8 cellular contexts compared by ENCODE assay signal in the genomic region with DNA sequence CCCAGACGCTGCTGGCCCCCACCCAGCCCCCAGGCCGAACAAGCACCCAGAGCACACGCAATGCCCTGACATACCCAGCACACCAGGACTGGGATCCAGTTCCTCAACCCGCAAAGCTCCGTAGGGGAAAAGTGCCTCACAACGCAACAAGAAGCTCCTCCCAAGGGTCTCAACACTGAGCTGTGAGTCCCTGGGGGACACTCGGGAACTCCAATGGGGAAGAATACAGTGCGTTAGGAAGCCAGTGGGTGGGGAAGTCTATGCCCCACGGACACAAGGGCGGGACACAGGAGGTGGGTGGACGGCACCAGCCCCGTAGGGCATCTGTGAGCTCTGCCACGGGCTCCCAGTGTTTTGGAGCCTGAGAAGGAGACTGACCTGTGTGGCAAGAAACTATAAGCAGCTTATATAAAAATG. TPM values are rescaled to one million over a fixed set of nuclear protein-coding genes. Genes with fewer than 3 reads are reported as not detected.
A peak's percentile ranks its signal among the peaks of the same experiment; 100 is the strongest.
DNase-seq lines count a peak whose midpoint lies in the region; ATAC-seq, FAIRE-seq and TF ChIP-seq lines count a peak whose summit lies in the region.

No MANE protein-coding gene starts in this region.

- H3K4me1 Mint-ChIP-seq in activated T-helper 2 cell treated with anti-CD3 and anti-CD28 coated beads, Interferon-gamma antibody, Interleukin-2, Interleukin-4, amounts not matched to agents 10 μg/mL and 5 μg/mL and 100 μg/mL, durations not matched to agents 14 hours and 24 hours and 36 hours (ENCODE audit: low read depth), result peaks cover 49% of the 10 kb centered on the region

- peaks cover 30% of the 10 kb centered on the region for H3K36me3 Mint-ChIP-seq in activated T-helper 2 cell treated with anti-CD3 and anti-CD28 coated beads, Interferon-gamma antibody, Interleukin-2, Interleukin-4, amounts not matched to agents 10 μg/mL and 5 μg/mL and 100 μg/mL, durations not matched to agents 14 hours and 24 hours and 36 hours (ENCODE audit: low read depth)

- peak overlapping the region; percentile 86 for H3K4me3 Mint-ChIP-seq in activated T-helper 2 cell treated with anti-CD3 and anti-CD28 coated beads, Interferon-gamma antibody, Interleukin-2, Interleukin-4, amounts not matched to agents 10 μg/mL and 5 μg/mL and 100 μg/mL, durations not matched to agents 14 hours and 24 hours and 36 hours (ENCODE audit: low read depth)

- peaks cover 35% of the 10 kb centered on the region for H3K4me1 ChIP-seq in lower lobe of right lung

- peak overlapping the region; percentile 86 for H3K27ac Mint-ChIP-seq in activated T-helper 2 cell treated with anti-CD3 and anti-CD28 coated beads, Interferon-gamma antibody, Interleukin-2, Interleukin-4, amounts not matched to agents 10 μg/mL and 5 μg/mL and 100 μg/mL, durations not matched to agents 14 hours and 24 hours and 36 hours

- H3K27me3 Mint-ChIP-seq in activated T-helper 2 cell treated with anti-CD3 and anti-CD28 coated beads, Interferon-gamma antibody, Interleukin-2, Interleukin-4, amounts not matched to agents 10 μg/mL and 5 μg/mL and 100 μg/mL, durations not matched to agents 14 hours and 24 hours and 36 hours (ENCODE audit: low read depth), result no peaks in the 10 kb centered on the region

- TF ChIP-seq POLR2A in GM12892 (IDR thresholded peaks at IDR 0.05; ENCODE audit: low read depth, low read length), result no peak

- intact Hi-C loops in activated T-helper 2 cell treated with anti-CD3 and anti-CD28 coated beads, Interferon-gamma antibody, Interleukin-2, Interleukin-4, amounts not matched to agents 10 μg/mL and 5 μg/mL and 100 μg/mL, durations not matched to agents 14 hours and 24 hours and 36 hours (cut with micrococcal nuclease), result no loop called here
- intact Hi-C loops in lower lobe of right lung (cut with DNase I), result no loop called here

- CTCF ChIA-PET in AG04450 (lab: Charles Lee), result no interaction called here

- POLR2A ChIA-PET in AG04450 (lab: Yijun Ruan, JAX), result interaction anchor here (0.9 kb wide), 1 partner anchor 78 kb away, joined by 3 read pairs; a partner anchor contains a TSS

- no peaks in the 10 kb centered on the region; the same call in 1 of the 2 replicates for H3K9me3 ChIP-seq in AG04450 (ENCODE audit: control insufficient read depth, insufficient read depth, low read length)
- no peaks in the 10 kb centered on the region for H3K9me3 ChIP-seq in lower lobe of right lung

- peak overlapping the region; percentile 79 for H3K4me3 ChIP-seq in AG04450 (ENCODE audit: low read depth, low read length)
- H3K4me3 ChIP-seq in lower lobe of right lung, result peak overlapping the region; percentile 33

- FAIRE-seq in GM12892 (lab: Jason Lieb, UNC), result peak; percentile 14

- H3K27ac ChIP-seq in AG04450 (ENCODE audit: low read depth, low read length) (no peak overlapping the region), lower lobe of right lung (no peak overlapping the region)

- no peak for TF ChIP-seq CTCF in AG04450 (IDR thresholded peaks at IDR 0.05; ENCODE audit: low read depth, low read length)
- no peak for TF ChIP-seq CTCF in lower lobe of right lung (IDR thresholded peaks at IDR 0.05)
- TF ChIP-seq CTCF in GM10266 (IDR thresholded peaks at IDR 0.05; ENCODE audit: control insufficient read depth, insufficient read depth, low read depth, missing control alignments), result no peak

- H3K36me3 ChIP-seq in lower lobe of right lung, result peaks cover 22% of the 10 kb centered on the region

- H3K27me3 ChIP-seq in AG04450 (ENCODE audit: control insufficient read depth, insufficient read depth, low read length) (no peaks in the 10 kb centered on the region), lower lobe of right lung (ENCODE audit: low read depth) (no peaks in the 10 kb centered on the region)

- ATAC-seq in lower lobe of right lung (no peak), HG03039 (IDR thresholded peaks at IDR 0.05; ENCODE audit: unreplicated experiment) (no peak), GM18870 (IDR thresholded peaks at IDR 0.05; ENCODE audit: unreplicated experiment) (no peak)

- DNase-seq in AG04450 (ENCODE audit: low read depth, low spot score), result no peak
- no peak for DNase-seq in GM12892 (ENCODE audit: insufficient read length)
- no peak for DNase-seq in activated T-helper 2 cell treated with anti-CD3 and anti-CD28 coated beads, Interferon-gamma antibody, Interleukin-2, Interleukin-4, amounts not matched to agents 10 μg/mL and 5 μg/mL and 100 μg/mL, durations not matched to agents 14 hours and 24 hours and 36 hours (ENCODE audit: low spot score)
- DNase-seq in lower lobe of right lung, result no peak
- no peak for DNase-seq in stimulated activated CD4-positive, alpha-beta T cell treated with anti-CD3 and anti-CD28 coated beads, Interleukin-4, amount 100 ng/mL, for 1 hour
- no peak for DNase-seq in GM10266 (ENCODE audit: extremely low spot score)

- H3K9me3 Mint-ChIP-seq in activated T-helper 2 cell treated with anti-CD3 and anti-CD28 coated beads, Interferon-gamma antibody, Interleukin-2, Interleukin-4, amounts not matched to agents 10 μg/mL and 5 μg/mL and 100 μg/mL, durations not matched to agents 14 hours and 24 hours and 36 hours, result no peaks in the 10 kb centered on the region

RNA-seq across cellular contexts. Expression of a gene that starts 1.6 kb away (rescaled TPM):
- polyA plus RNA-seq in AG04450 (2011; rRNA removed), result 13.0 and 19.6 TPM in 2 replicates
- polyA minus RNA-seq in AG04450 (2011; rRNA and poly(A)+ RNA removed), result 12.9 and 19.7 TPM in 2 replicates
- polyA plus RNA-seq in GM12892 (2012; ENCODE audit: missing spikeins), result 23.2 TPM
- 61.2 and 72.0 TPM in 2 replicates for total RNA-seq in activated T-helper 2 cell treated with anti-CD3 and anti-CD28 coated beads, Interferon-gamma antibody, Interleukin-2, Interleukin-4, amounts not matched to agents 10 μg/mL and 5 μg/mL and 100 μg/mL, durations not matched to agents 14 hours and 24 hours and 36 hours
- total RNA-seq in lower lobe of right lung, result 32.0 TPM

RNA-seq across cellular contexts. Expression of a gene that starts 2.2 kb away (rescaled TPM):
- 16.2 and 18.7 TPM in 2 replicates for polyA plus RNA-seq in AG04450 (2011; rRNA removed)
- polyA minus RNA-seq in AG04450 (2011; rRNA and poly(A)+ RNA removed), result 7.8 and 7.9 TPM in 2 replicates
- polyA plus RNA-seq in GM12892 (2012; ENCODE audit: missing spikeins), result 13.3 TPM
- 11.4 and 13.0 TPM in 2 replicates for total RNA-seq in activated T-helper 2 cell treated with anti-CD3 and anti-CD28 coated beads, Interferon-gamma antibody, Interleukin-2, Interleukin-4, amounts not matched to agents 10 μg/mL and 5 μg/mL and 100 μg/mL, durations not matched to agents 14 hours and 24 hours and 36 hours
- 33.9 TPM for total RNA-seq in lower lobe of right lung

RNA-seq across cellular contexts. Expression of a gene that starts 12.6 kb away (rescaled TPM):
- polyA plus RNA-seq in AG04450 (2011; rRNA removed), result 11.0 and 17.0 TPM in 2 replicates
- polyA minus RNA-seq in AG04450 (2011; rRNA and poly(A)+ RNA removed), result 12.7 and 13.4 TPM in 2 replicates
- 13.7 TPM for polyA plus RNA-seq in GM12892 (2012; ENCODE audit: missing spikeins)
- 17.8 and 24.6 TPM in 2 replicates for total RNA-seq in activated T-helper 2 cell treated with anti-CD3 and anti-CD28 coated beads, Interferon-gamma antibody, Interleukin-2, Interleukin-4, amounts not matched to agents 10 μg/mL and 5 μg/mL and 100 μg/mL, durations not matched to agents 14 hours and 24 hours and 36 hours
- total RNA-seq in lower lobe of right lung, result 156 TPM

RNA-seq across cellular contexts. Expression of a gene that starts 53.8 kb away (rescaled TPM):
- polyA plus RNA-seq in AG04450 (2011; rRNA removed), result 242 and 286 TPM in 2 replicates
- polyA minus RNA-seq in AG04450 (2011; rRNA and poly(A)+ RNA removed), result 98.9 and 103 TPM in 2 replicates
- polyA plus RNA-seq in GM12892 (2012; ENCODE audit: missing spikeins), result 113 TPM
- 270 and 275 TPM in 2 replicates for total RNA-seq in activated T-helper 2 cell treated with anti-CD3 and anti-CD28 coated beads, Interferon-gamma antibody, Interleukin-2, Interleukin-4, amounts not matched to agents 10 μg/mL and 5 μg/mL and 100 μg/mL, durations not matched to agents 14 hours and 24 hours and 36 hours
- total RNA-seq in lower lobe of right lung, result 218 TPM

RNA-seq across cellular contexts. Expression of a gene that starts 56.4 kb away (rescaled TPM):
- polyA plus RNA-seq in AG04450 (2011; rRNA removed), result 0.05 TPM in 1 of 2 replicates, not detected in the other
- polyA minus RNA-seq in AG04450 (2011; rRNA and poly(A)+ RNA removed), result not detected in 2 replicates
- polyA plus RNA-seq in GM12892 (2012; ENCODE audit: missing spikeins), result not detected
- 0.18 and 0.30 TPM in 2 replicates for total RNA-seq in activated T-helper 2 cell treated with anti-CD3 and anti-CD28 coated beads, Interferon-gamma antibody, Interleukin-2, Interleukin-4, amounts not matched to agents 10 μg/mL and 5 μg/mL and 100 μg/mL, durations not matched to agents 14 hours and 24 hours and 36 hours
- total RNA-seq in lower lobe of right lung, result 1.3 TPM
